Comparison of ENCODE assay signal across 9 cellular contexts in the genomic region with DNA sequence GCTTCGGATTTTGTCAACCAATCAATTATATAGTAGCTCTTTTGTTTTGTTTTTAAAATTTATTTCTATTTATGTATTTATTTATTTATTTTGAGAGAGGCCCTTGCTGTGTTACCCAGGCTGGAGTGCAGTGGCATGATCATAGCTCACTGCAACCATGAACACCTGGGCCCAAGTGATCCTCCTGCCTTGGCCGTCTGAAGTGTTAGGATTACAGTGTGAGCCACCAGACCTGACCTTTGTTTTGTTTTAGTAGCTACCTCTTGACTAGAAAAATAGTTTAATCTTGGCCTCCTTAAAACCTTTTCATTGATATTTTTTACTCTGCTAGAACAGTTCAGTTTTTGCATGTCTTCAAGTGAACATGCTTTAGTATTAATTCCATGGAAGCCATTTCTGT. TPM values are rescaled to one million over a fixed set of nuclear protein-coding genes. Genes with fewer than 3 reads are reported as not detected.
DNase-seq lines count a peak whose midpoint lies in the region; ATAC-seq, FAIRE-seq and TF ChIP-seq lines count a peak whose summit lies in the region.
"Had no signal": no experiment of that assay in that cellular context is flagged by ENCODE, and none has a peak within 500 bp of the region (broad histone marks: within the 10 kb centered on the region; RNA-seq: fewer than 3 reads in every experiment).

No MANE protein-coding gene starts in this region.

- H3K27me3 ChIP-seq in SJSA1 (replicated peaks) (no peaks in the 10 kb centered on the region), esophagus muscularis mucosa (no peaks in the 10 kb centered on the region), sigmoid colon (no peaks in the 10 kb centered on the region), neuronal stem cell (ENCODE audit: control insufficient read depth in 3 of 3, insufficient read depth in 3 of 3, low read depth in 1 of 3, low read length in 3 of 3) (no peaks in the 10 kb centered on the region)

- H4K8ac ChIP-seq in neuronal stem cell (ENCODE audit: low read depth, low read length), result no peak overlapping the region

- no peak overlapping the region for H3K27ac Mint-ChIP-seq in glutamatergic neuron (ENCODE audit: unreplicated experiment)

- H3K9me3 ChIP-seq in SJSA1 (replicated peaks) (no peaks in the 10 kb centered on the region), esophagus muscularis mucosa (no peaks in the 10 kb centered on the region), sigmoid colon (no peaks in the 10 kb centered on the region), neuronal stem cell (replicated peaks in 1 of 2; ENCODE audit: control insufficient read depth in 2 of 2, insufficient read depth in 1 of 2, low read depth in 1 of 2, low read length in 2 of 2) (no peaks in the 10 kb centered on the region)

- H3K9me3 Mint-ChIP-seq in glutamatergic neuron (ENCODE audit: unreplicated experiment), result no peaks in the 10 kb centered on the region

- FAIRE-seq in GM19239 (lab: Jason Lieb, UNC) (peak; percentile 23), RCC 7860 (lab: Jason Lieb, UNC) (no peak)

- no peak overlapping the region for H3K9ac ChIP-seq in neuronal stem cell (ENCODE audit: low read depth, low read length, poor library complexity)

- H3K18ac ChIP-seq in neuronal stem cell (ENCODE audit: low read length), result no peak overlapping the region

- no peak overlapping the region for H2BK12ac ChIP-seq in neuronal stem cell (ENCODE audit: low read length)

- H3K27ac ChIP-seq in SJSA1 (peak overlapping the region; percentile 72), esophagus muscularis mucosa (replicated peaks in 1 of 4) (peak overlapping the region; percentile 49 to 75 (median 57)), sigmoid colon (peak overlapping the region in 3 of 4 donors; percentile 19 to 69 (median 47)), neuronal stem cell (replicated peaks; ENCODE audit: low read length) (no peak overlapping the region)

- TF ChIP-seq POLR2A in esophagus muscularis mucosa (IDR thresholded peaks at IDR 0.05; ENCODE audit: low read depth) (no peak), sigmoid colon (IDR thresholded peaks at IDR 0.05) (no peak)

- H2BK120ac ChIP-seq in neuronal stem cell (ENCODE audit: low read depth, low read length), result no peak overlapping the region

- H3K4ac ChIP-seq in neuronal stem cell (ENCODE audit: low read length), result no peak overlapping the region

- H2BK5ac ChIP-seq in neuronal stem cell (ENCODE audit: low read length), result no peak overlapping the region

- TF ChIP-seq CTCF in esophagus muscularis mucosa (IDR thresholded peaks at IDR 0.05) (no peak), sigmoid colon (IDR thresholded peaks at IDR 0.05) (no peak), glutamatergic neuron (IDR thresholded peaks at IDR 0.05; ENCODE audit: partially characterized antibody, unreplicated experiment) (no peak)

- intact Hi-C loops in esophagus muscularis mucosa (cut with DNase I) (no loop called here), sigmoid colon (cut with DNase I) (no loop called here)

- TF ChIP-seq EP300 in esophagus muscularis mucosa (IDR thresholded peaks at IDR 0.05), result no peak
- no peak for TF ChIP-seq EP300 in sigmoid colon (IDR thresholded peaks at IDR 0.05)

- H3K4me1 Mint-ChIP-seq in glutamatergic neuron (ENCODE audit: low read depth, unreplicated experiment), result peaks cover 23% of the 10 kb centered on the region

- ATAC-seq in HG02588 (IDR thresholded peaks at IDR 0.05; ENCODE audit: unreplicated experiment), result no peak

- H3K4me2 ChIP-seq in neuronal stem cell (ENCODE audit: insufficient read depth, low read length, poor library complexity, severe bottlenecking), result no peak overlapping the region

- H4K91ac ChIP-seq in neuronal stem cell (ENCODE audit: low read depth, low read length, poor library complexity), result no peak overlapping the region

- H3K36me3 ChIP-seq in SJSA1, result peaks cover 7% of the 10 kb centered on the region
- peaks cover 0 to 4% (median 0%) of the 10 kb centered on the region in 4 donors for H3K36me3 ChIP-seq in esophagus muscularis mucosa
- no peaks in the 10 kb centered on the region for H3K36me3 ChIP-seq in sigmoid colon
- peaks cover 0 to 20% of the 10 kb centered on the region in 2 donors for H3K36me3 ChIP-seq in neuronal stem cell (replicated peaks in 1 of 2; ENCODE audit: control insufficient read depth in 2 of 2, insufficient read depth in 2 of 2, low read length in 2 of 2)

- peaks cover 44% of the 10 kb centered on the region for H3K4me1 ChIP-seq in SJSA1 (replicated peaks)
- H3K4me1 ChIP-seq in esophagus muscularis mucosa, result peaks cover 35 to 66% (median 42%) of the 10 kb centered on the region in 4 donors
- H3K4me1 ChIP-seq in sigmoid colon, result peaks cover 0 to 37% (median 11%) of the 10 kb centered on the region in 4 donors
- H3K4me1 ChIP-seq in neuronal stem cell (ENCODE audit: control insufficient read depth in 2 of 2, insufficient read depth in 1 of 2, low read depth in 1 of 2, low read length in 2 of 2), result peaks cover 6 to 9% of the 10 kb centered on the region in 2 donors

- H3K4me3 ChIP-seq in SJSA1, result no peak overlapping the region
- H3K4me3 ChIP-seq in esophagus muscularis mucosa, result no peak overlapping the region
- no peak overlapping the region for H3K4me3 ChIP-seq in sigmoid colon
- H3K4me3 ChIP-seq in neuronal stem cell (ENCODE audit: low read length in 2 of 2), result no peak overlapping the region

- H2BK15ac ChIP-seq in neuronal stem cell (ENCODE audit: low read length), result no peak overlapping the region

- H3K14ac ChIP-seq in neuronal stem cell (ENCODE audit: low read length), result no peak overlapping the region

- no peak overlapping the region for H3K23ac ChIP-seq in neuronal stem cell (ENCODE audit: low read depth, low read length, poor library complexity)

- no peak overlapping the region for H3K4me3 Mint-ChIP-seq in glutamatergic neuron (ENCODE audit: unreplicated experiment)

- no peaks in the 10 kb centered on the region for H3K36me3 Mint-ChIP-seq in glutamatergic neuron (ENCODE audit: unreplicated experiment)

- no peaks in the 10 kb centered on the region for H3K27me3 Mint-ChIP-seq in glutamatergic neuron (ENCODE audit: unreplicated experiment)

- H2AFZ ChIP-seq in neuronal stem cell (ENCODE audit: low read length), result no peak overlapping the region

- no peak overlapping the region for H2AK5ac ChIP-seq in neuronal stem cell (ENCODE audit: low read depth, low read length)

- DNase-seq in GM19239 (ENCODE audit: insufficient read length, low spot score) (no peak), SJSA1 (ENCODE audit: low read depth in 1 of 2, low spot score in 2 of 2) (no peak), esophagus muscularis mucosa (ENCODE audit: extremely low spot score) (no peak), sigmoid colon (no peak), glutamatergic neuron (no peak), neuronal stem cell (ENCODE audit: low spot score) (no peak), RCC 7860 (ENCODE audit: low spot score) (no peak)
- DNase-seq: NCI-H526 treated with DMSO at 0.1 percent for 48 hours had no signal

- WGBS in esophagus muscularis mucosa, result 63% methylated on average over 2 of the region's 2 CpGs
- WGBS in sigmoid colon, 2 donors, result 44% methylated on average over 2 of the region's 2 CpGs
- no CpG with 5 or more reads among the region's 2 CpGs for WGBS in neuronal stem cell (ENCODE audit: extremely low coverage in 2 of 2, insufficient read length in 2 of 2, insufficient replicate concordance in 1 of 2), 2 donors

- peaks cover 2% of the 10 kb centered on the region for H3K79me1 ChIP-seq in neuronal stem cell (ENCODE audit: low read depth, low read length)

RNA-seq across cellular contexts. Expression of a gene that starts 15.1 kb away (rescaled TPM):
- 12.7 and 20.7 TPM in 2 replicates for total RNA-seq in SJSA1 (2014; rRNA removed; shearing (Covaris generic))
- total RNA-seq in esophagus muscularis mucosa, result 10 to 100 TPM; 11.2 to 31.0 (median 20.8) TPM
- 10 to 100 TPM; 11.1 to 20.2 (median 14.5) TPM for total RNA-seq in sigmoid colon
- 10 to 100 TPM in 1 of 3 donors, 1 to 10 TPM in 2; 3.5 to 10.7 (median 4.2) TPM for polyA plus RNA-seq in sigmoid colon
- total RNA-seq in glutamatergic neuron (ENCODE audit: unreplicated experiment), result 34.4 TPM
- polyA plus RNA-seq in neuronal stem cell (2013, experiment 1 of 2), result 37.1 TPM
- 40.7 TPM for polyA plus RNA-seq in neuronal stem cell (2013, experiment 2 of 2)
